ENCODE assay signal across 8 cellular contexts in the genomic region with DNA sequence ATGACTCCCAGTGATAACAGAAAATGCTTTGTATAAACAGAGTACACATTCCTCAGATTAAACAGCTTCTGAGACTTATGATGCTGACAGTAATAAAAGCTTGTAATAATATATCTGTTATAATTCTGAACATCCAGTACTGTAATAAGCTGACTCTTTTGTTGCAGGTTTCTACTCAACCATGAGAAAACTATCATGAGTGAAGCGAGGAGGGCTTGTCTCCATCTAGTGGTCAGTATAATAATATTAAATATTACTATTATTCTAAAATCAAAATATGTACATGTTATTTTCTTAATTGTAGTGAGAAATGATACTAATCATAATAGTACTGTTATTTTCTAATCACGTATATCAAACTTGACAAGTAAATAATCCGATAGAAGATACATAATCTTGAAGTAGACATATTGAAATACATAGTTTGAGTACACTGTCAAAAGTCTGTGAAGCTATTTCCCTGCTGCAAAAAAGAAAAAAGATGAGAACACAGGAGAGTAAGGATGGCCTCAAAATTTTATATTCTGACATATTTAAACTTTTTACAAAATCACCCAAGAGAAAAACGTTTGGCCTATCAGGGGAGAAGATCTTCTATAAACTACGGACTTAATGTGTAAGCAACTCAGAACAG.
DNase-seq lines count a peak whose midpoint lies in the region; ATAC-seq and TF ChIP-seq lines count a peak whose summit lies in the region.

No MANE protein-coding gene starts in this region.

- peaks cover 13% of the 10 kb centered on the region for H3K27me3 Mint-ChIP-seq in stimulated activated naive CD8-positive, alpha-beta T cell treated with anti-CD3 and anti-CD28 coated beads, Interleukin-15, amount 100 ng/mL, for 72 hours

- H3K4me1 Mint-ChIP-seq in stimulated activated naive CD8-positive, alpha-beta T cell treated with anti-CD3 and anti-CD28 coated beads, Interleukin-15, amount 100 ng/mL, for 72 hours, result no peaks in the 10 kb centered on the region

- no peak overlapping the region for H3K27ac ChIP-seq in tibial nerve

- H3K9me3 ChIP-seq in tibial nerve, result no peaks in the 10 kb centered on the region

- H3K4me1 ChIP-seq in tibial nerve, result no peaks in the 10 kb centered on the region

- DNase-seq in A172 (ENCODE audit: low spot score) (peak; percentile 12), SK-MEL-5 (ENCODE audit: low read depth, low spot score) (peak; percentile 48), foreskin fibroblast (peak in 1 of 2 donors; percentile 56), tibial nerve (ENCODE audit: low spot score in 2 of 2) (no peak)
- DNase-seq in activated CD8-positive, alpha-beta memory T cell treated with anti-CD3 and anti-CD28 coated beads, Interleukin-2, amount 50 U/mL, for 4 hours, result no peak
- no peak for DNase-seq in stimulated activated naive CD8-positive, alpha-beta T cell treated with anti-CD3 and anti-CD28 coated beads, Interleukin-15, amount 100 ng/mL, for 72 hours

- TF ChIP-seq CTCF in foreskin fibroblast (IDR thresholded peaks at IDR 0.05; ENCODE audit: low read depth, low read length) (peak; percentile 51), tibial nerve (IDR thresholded peaks at IDR 0.05) (peak; percentile 35 to 65 (median 45))

- H3K27me3 ChIP-seq in tibial nerve, result no peaks in the 10 kb centered on the region

- no peak for TF ChIP-seq POLR2A in tibial nerve (IDR thresholded peaks at IDR 0.05)

- no peak overlapping the region for H3K4me3 Mint-ChIP-seq in stimulated activated naive CD8-positive, alpha-beta T cell treated with anti-CD3 and anti-CD28 coated beads, Interleukin-15, amount 100 ng/mL, for 72 hours

- no peaks in the 10 kb centered on the region for H3K36me3 ChIP-seq in tibial nerve

- peak; percentile 53 for ATAC-seq in GM21576 (IDR thresholded peaks at IDR 0.05; ENCODE audit: unreplicated experiment)
- no peak for ATAC-seq in stimulated activated naive CD8-positive, alpha-beta T cell treated with anti-CD3 and anti-CD28 coated beads, Interleukin-15, amount 100 ng/mL, for 72 hours
- no peak for ATAC-seq in GM18873 (IDR thresholded peaks at IDR 0.05; ENCODE audit: low FRiP score, unreplicated experiment)

- no peaks in the 10 kb centered on the region for H3K9me3 Mint-ChIP-seq in stimulated activated naive CD8-positive, alpha-beta T cell treated with anti-CD3 and anti-CD28 coated beads, Interleukin-15, amount 100 ng/mL, for 72 hours

- in situ Hi-C loops in SK-MEL-5 (cut with HindIII; ENCODE audit: low pct_unique_long_range_greater_than_20kb, low sequenced_read_pairs), result no loop called here

- H3K27ac Mint-ChIP-seq in stimulated activated naive CD8-positive, alpha-beta T cell treated with anti-CD3 and anti-CD28 coated beads, Interleukin-15, amount 100 ng/mL, for 72 hours, result no peak overlapping the region

- H3K4me3 ChIP-seq in foreskin fibroblast (ENCODE audit: low read depth in 1 of 2, low read length in 2 of 2) (no peak overlapping the region), tibial nerve (no peak overlapping the region)

- TF ChIP-seq EP300 in tibial nerve (IDR thresholded peaks at IDR 0.05), result no peak

- WGBS in tibial nerve, 2 donors, result 29 to 47% methylated on average over 5 of the region's 5 CpGs

Comparison
In these comparisons a context has a peak if more than half of its experiments do, and no peak if none do; other contexts are left out.
1. DNase-seq: peak in A172 (single experiment) and SK-MEL-5 (single experiment); none in tibial nerve (0 of 2), activated CD8-positive, alpha-beta memory T cell treated with anti-CD3 and anti-CD28 coated beads, Interleukin-2, amount 50 U/mL, for 4 hours (single experiment) and stimulated activated naive CD8-positive, alpha-beta T cell treated with anti-CD3 and anti-CD28 coated beads, Interleukin-15, amount 100 ng/mL, for 72 hours (0 of 2).